In the genomic region with DNA sequence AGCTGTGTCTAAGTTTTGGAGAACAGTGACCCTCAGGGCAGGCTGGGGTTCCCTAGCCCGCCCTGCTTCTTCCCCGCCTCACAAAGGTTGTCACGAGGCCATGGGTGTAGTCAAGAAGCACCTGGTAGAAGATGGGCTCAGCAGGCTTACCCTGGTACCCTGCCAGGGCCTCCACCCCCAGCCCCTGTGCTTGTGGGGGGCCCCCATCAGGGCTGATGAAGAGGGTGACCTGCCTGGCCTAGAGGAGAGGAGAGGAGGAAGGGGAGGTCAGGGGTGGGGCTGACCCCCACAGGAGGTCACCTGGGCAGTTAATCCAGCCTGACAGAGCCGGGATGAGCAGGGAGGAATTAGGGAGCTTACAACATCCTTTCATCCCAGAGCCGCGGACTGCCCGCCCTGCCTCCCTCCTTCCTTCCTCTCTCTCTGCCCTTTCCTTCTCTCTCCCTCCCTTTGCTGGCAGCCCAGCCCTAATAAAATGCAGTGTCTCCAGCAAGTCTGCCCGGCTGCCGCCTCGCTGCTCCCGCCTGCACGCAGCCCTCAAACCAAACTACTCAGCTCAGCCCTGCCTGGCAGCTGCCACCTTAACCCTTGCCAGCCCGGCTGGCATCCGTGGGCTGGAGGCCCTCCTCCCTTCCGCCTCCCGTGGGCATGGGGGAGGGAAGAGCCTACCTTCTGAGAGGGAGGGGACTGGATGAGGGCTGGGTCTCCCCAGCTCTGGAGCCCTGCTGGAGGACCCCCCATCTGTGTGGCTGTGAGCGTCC, we compare ENCODE assay signal across 9 cellular contexts. TPM values are rescaled to one million over a fixed set of nuclear protein-coding genes. Genes with fewer than 3 reads are reported as not detected.
A peak's percentile ranks its signal among the peaks of the same experiment; 100 is the strongest.
DNase-seq lines count a peak whose midpoint lies in the region; ATAC-seq and TF ChIP-seq lines count a peak whose summit lies in the region.
"Had no signal": no experiment of that assay in that cellular context is flagged by ENCODE, and none has a peak within 500 bp of the region (broad histone marks: within the 10 kb centered on the region; RNA-seq: fewer than 3 reads in every experiment).

No MANE protein-coding gene starts in this region.

- no peaks in the 10 kb centered on the region for H3K27me3 ChIP-seq in RWPE2 (ENCODE audit: insufficient read depth, poor library complexity, severe bottlenecking)

- peaks cover 7% of the 10 kb centered on the region for H3K4me1 ChIP-seq in RWPE2 (ENCODE audit: insufficient read depth, poor library complexity, severe bottlenecking)

- peak; percentile 69 for ATAC-seq in RWPE2 (ENCODE audit: low read depth)
- ATAC-seq in left colon = peak; percentile 57
- ATAC-seq in omental fat pad (ENCODE audit: low FRiP score) = no peak
- ATAC-seq in stimulated activated naive CD8-positive, alpha-beta T cell treated with anti-CD3 and anti-CD28 coated beads, Interleukin-15, Interleukin-2, amounts not matched to agents 100 U/mL and 50 U/mL, for 24 hours = no peak
- ATAC-seq in GM19452 (IDR thresholded peaks at IDR 0.05; ENCODE audit: unreplicated experiment) = no peak

- H3K36me3 ChIP-seq in RWPE2 (ENCODE audit: low read depth) = no peaks in the 10 kb centered on the region

- H3K27ac ChIP-seq in RWPE2 (ENCODE audit: poor library complexity, severe bottlenecking) = no peak overlapping the region

- intact Hi-C loops in left colon (cut with DNase I, micrococcal nuclease) = no loop called here

- DNase-seq in D341Med (ENCODE audit: low spot score) (peak; percentile 89), LNCaP clone FGC (ENCODE audit: low read depth) (peak; percentile 69), RWPE2 (ENCODE audit: low spot score) (peak; percentile 47), left colon (no peak), omental fat pad (ENCODE audit: low spot score) (no peak)
- DNase-seq in activated CD4-positive, alpha-beta T cell treated with anti-CD3 and anti-CD28 coated beads, Interleukin-2, amount 50 U/mL, for 1 hour = no peak
- no peak for DNase-seq in stimulated activated naive CD8-positive, alpha-beta T cell treated with anti-CD3 and anti-CD28 coated beads, Interleukin-15, Interleukin-2, amounts not matched to agents 100 U/mL and 50 U/mL, for 24 hours

- H3K4me3 ChIP-seq in LNCaP clone FGC (ENCODE audit: low read depth, low read length) (no peak overlapping the region), RWPE2 (ENCODE audit: severe bottlenecking) (no peak overlapping the region)

- no peaks in the 10 kb centered on the region for H3K9me3 ChIP-seq in RWPE2 (ENCODE audit: severe bottlenecking)

- TF ChIP-seq CTCF in LNCaP clone FGC (IDR thresholded peaks at IDR 0.05; ENCODE audit: control insufficient read depth, extremely low read depth, insufficient read depth) = no peak
- TF ChIP-seq CTCF in RWPE2 (IDR thresholded peaks at IDR 0.05; ENCODE audit: poor library complexity, severe bottlenecking) = no peak
- TF ChIP-seq CTCF in omental fat pad (IDR thresholded peaks at IDR 0.05) = no peak

RNA-seq across cellular contexts. Expression of gene DLX3, which starts 7.2 kb away (rescaled TPM):
- total RNA-seq in left colon (not detected), omental fat pad (under 1 TPM in 1 of 4 donors, not detected in 3; 0.28 TPM)
- total RNA-seq: natural killer cell treated with Interleukin-12 subunit alpha and Interleukin-12 subunit beta and Interleukin-15 and Interleukin-18, amount 100 ng/mL, for 72 hours had no signal

RNA-seq across cellular contexts. Expression of gene DLX4, which starts 18.9 kb away (rescaled TPM):
- total RNA-seq in left colon = under 1 TPM in 1 of 2 donors, not detected in 1; 0.20 TPM
- under 1 TPM in 1 of 4 donors, not detected in 3; 0.37 TPM for total RNA-seq in omental fat pad

Comparison
In these comparisons a context has a peak if more than half of its experiments do, and no peak if none do; other contexts are left out.
1. DNase-seq: peak in D341Med (single experiment), LNCaP clone FGC (single experiment) and RWPE2 (single experiment); none in left colon (0 of 2), activated CD4-positive, alpha-beta T cell treated with anti-CD3 and anti-CD28 coated beads, Interleukin-2, amount 50 U/mL, for 1 hour (single experiment), omental fat pad (single experiment) and stimulated activated naive CD8-positive, alpha-beta T cell treated with anti-CD3 and anti-CD28 coated beads, Interleukin-15, Interleukin-2, amounts not matched to agents 100 U/mL and 50 U/mL, for 24 hours (single experiment).
2. ATAC-seq: peak in RWPE2 (single experiment) and left colon (single experiment); none in omental fat pad (single experiment), stimulated activated naive CD8-positive, alpha-beta T cell treated with anti-CD3 and anti-CD28 coated beads, Interleukin-15, Interleukin-2, amounts not matched to agents 100 U/mL and 50 U/mL, for 24 hours (single experiment) and GM19452 (single experiment).